ENCODE assay signal across 18 cellular contexts in the genomic region with DNA sequence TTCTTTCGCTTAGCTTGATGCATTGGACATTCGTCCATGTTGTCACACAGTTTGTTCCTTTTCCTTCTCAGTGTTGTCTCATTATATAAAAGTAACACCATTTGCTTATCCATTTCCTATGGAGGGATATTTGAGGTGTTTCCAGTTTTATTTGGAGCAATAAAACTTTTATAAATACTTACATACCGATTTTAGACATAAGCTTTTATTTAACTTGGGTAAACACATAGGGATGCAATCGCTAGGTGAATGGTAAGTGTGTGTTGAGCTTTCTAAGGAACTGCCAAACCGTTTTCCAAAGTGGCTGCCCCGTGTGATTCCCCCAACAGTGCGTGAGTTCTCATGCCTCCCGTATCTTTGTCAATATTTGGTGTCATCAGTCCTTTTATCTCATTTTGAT.
DNase-seq lines count a peak whose midpoint lies in the region; ATAC-seq, FAIRE-seq and TF ChIP-seq lines count a peak whose summit lies in the region.
"Had no signal": no experiment of that assay in that cellular context is flagged by ENCODE, and none has a peak within 500 bp of the region (broad histone marks: within the 10 kb centered on the region; RNA-seq: fewer than 3 reads in every experiment).

No MANE protein-coding gene starts in this region.

- H3K9me3 ChIP-seq in A549 (no peaks in the 10 kb centered on the region), upper lobe of left lung (no peaks in the 10 kb centered on the region)
- H3K9me3 ChIP-seq: Peyer's patch had no signal

- CTCF ChIA-PET in activated CD4-positive, alpha-beta memory T cell treated with anti-CD3 and anti-CD28 coated beads for 36 hours (lab: Charles Lee): interaction anchor here (1.4 to 2.6 kb wide), 3 partner anchors 25 to 162 kb away, joined by 3 to 7 read pairs (median 7); no protein-coding TSS in a partner anchor
- CTCF ChIA-PET in activated CD4-positive, alpha-beta memory T cell treated with anti-CD3 and anti-CD28 coated beads, Interleukin-2, amount 10 ng/mL, durations not matched to agents 7 days and 5 days (lab: Charles Lee): interaction anchor here (0.8 to 1.1 kb wide), 3 partner anchors 11 to 98 kb away, joined by 3 read pairs; no protein-coding TSS in a partner anchor
- CTCF ChIA-PET in A549 (lab: Yijun Ruan, JAX): interaction anchor here (4.1 kb wide), 1 partner anchor 98 kb away, joined by 15 read pairs; no protein-coding TSS in a partner anchor

- peak overlapping the region; percentile 14 for H3K27ac Mint-ChIP-seq in activated CD4-positive, alpha-beta memory T cell treated with anti-CD3 and anti-CD28 coated beads for 36 hours
- no peak overlapping the region for H3K27ac Mint-ChIP-seq in activated CD4-positive, alpha-beta memory T cell treated with anti-CD3 and anti-CD28 coated beads, Interleukin-2, amount 10 ng/mL, durations not matched to agents 7 days and 5 days
- peak overlapping the region; percentile 11 for H3K27ac Mint-ChIP-seq in memory B cell

- TF ChIP-seq EP300 in A549 (IDR thresholded peaks at IDR 0.05): no peak
- TF ChIP-seq EP300 in upper lobe of left lung (IDR thresholded peaks at IDR 0.05): no peak

- WGBS in A549 (ENCODE audit: missing lambda C conversion rate): 92% methylated on average over 8 of the region's 8 CpGs
- 90 to 94% methylated on average over 8 of the region's 8 CpGs for WGBS in upper lobe of left lung, 2 donors

- no peak for ATAC-seq in A549
- ATAC-seq in memory B cell (ENCODE audit: low read depth): no peak
- no peak for ATAC-seq in GM19324 (IDR thresholded peaks at IDR 0.05; ENCODE audit: low FRiP score, unreplicated experiment)
- ATAC-seq in upper lobe of left lung (ENCODE audit: low FRiP score in 2 of 2): no peak
- ATAC-seq: Right ventricle myocardium inferior had no signal

- no peaks in the 10 kb centered on the region for H3K27me3 Mint-ChIP-seq in activated CD4-positive, alpha-beta memory T cell treated with anti-CD3 and anti-CD28 coated beads for 36 hours
- no peaks in the 10 kb centered on the region for H3K27me3 Mint-ChIP-seq in activated CD4-positive, alpha-beta memory T cell treated with anti-CD3 and anti-CD28 coated beads, Interleukin-2, amount 10 ng/mL, durations not matched to agents 7 days and 5 days
- H3K27me3 Mint-ChIP-seq in memory B cell: no peaks in the 10 kb centered on the region

- peaks cover 57% of the 10 kb centered on the region for H3K4me1 Mint-ChIP-seq in activated CD4-positive, alpha-beta memory T cell treated with anti-CD3 and anti-CD28 coated beads for 36 hours (ENCODE audit: low read depth)
- H3K4me1 Mint-ChIP-seq in activated CD4-positive, alpha-beta memory T cell treated with anti-CD3 and anti-CD28 coated beads, Interleukin-2, amount 10 ng/mL, durations not matched to agents 7 days and 5 days: peaks cover 25% of the 10 kb centered on the region
- H3K4me1 Mint-ChIP-seq in memory B cell: peaks cover 38% of the 10 kb centered on the region
- H3K4me1 Mint-ChIP-seq: H9 had no signal

- H3K27ac ChIP-seq in A549 (no peak overlapping the region), upper lobe of left lung (no peak overlapping the region)
- H3K27ac ChIP-seq: Peyer's patch had no signal

- TF ChIP-seq POLR2A in A549 (IDR thresholded peaks at IDR 0.05; ENCODE audit: low read length): no peak
- TF ChIP-seq POLR2A in upper lobe of left lung (IDR thresholded peaks at IDR 0.05): no peak

- no peak overlapping the region for H3K4me3 Mint-ChIP-seq in activated CD4-positive, alpha-beta memory T cell treated with anti-CD3 and anti-CD28 coated beads for 36 hours
- no peak overlapping the region for H3K4me3 Mint-ChIP-seq in activated CD4-positive, alpha-beta memory T cell treated with anti-CD3 and anti-CD28 coated beads, Interleukin-2, amount 10 ng/mL, durations not matched to agents 7 days and 5 days
- no peak overlapping the region for H3K4me3 Mint-ChIP-seq in memory B cell
- H3K4me3 Mint-ChIP-seq: H9 had no signal

- H3K36me3 Mint-ChIP-seq in activated CD4-positive, alpha-beta memory T cell treated with anti-CD3 and anti-CD28 coated beads for 36 hours: peaks cover 12% of the 10 kb centered on the region
- peaks cover 46% of the 10 kb centered on the region for H3K36me3 Mint-ChIP-seq in activated CD4-positive, alpha-beta memory T cell treated with anti-CD3 and anti-CD28 coated beads, Interleukin-2, amount 10 ng/mL, durations not matched to agents 7 days and 5 days (ENCODE audit: low read depth)
- H3K36me3 Mint-ChIP-seq in memory B cell: peaks cover 23% of the 10 kb centered on the region

- intact Hi-C loops in activated CD4-positive, alpha-beta memory T cell treated with anti-CD3 and anti-CD28 coated beads for 36 hours (cut with micrococcal nuclease): no loop called here

- no peaks in the 10 kb centered on the region for H3K27me3 ChIP-seq in upper lobe of left lung
- H3K27me3 ChIP-seq: Peyer's patch had no signal

- POLR2A ChIA-PET in activated CD4-positive, alpha-beta memory T cell treated with anti-CD3 and anti-CD28 coated beads for 36 hours (lab: Charles Lee): no interaction called here
- POLR2A ChIA-PET in activated CD4-positive, alpha-beta memory T cell treated with anti-CD3 and anti-CD28 coated beads, Interleukin-2, amount 10 ng/mL, durations not matched to agents 7 days and 5 days (lab: Charles Lee): no interaction called here
- POLR2A ChIA-PET in A549 (lab: Yijun Ruan, JAX): no interaction called here

- H3K4me3 ChIP-seq in A549 (no peak overlapping the region), LNCaP clone FGC (ENCODE audit: low read depth, low read length) (no peak overlapping the region), upper lobe of left lung (no peak overlapping the region)
- H3K4me3 ChIP-seq: Peyer's patch had no signal

- no peaks in the 10 kb centered on the region for H3K9me3 Mint-ChIP-seq in activated CD4-positive, alpha-beta memory T cell treated with anti-CD3 and anti-CD28 coated beads for 36 hours
- no peaks in the 10 kb centered on the region for H3K9me3 Mint-ChIP-seq in activated CD4-positive, alpha-beta memory T cell treated with anti-CD3 and anti-CD28 coated beads, Interleukin-2, amount 10 ng/mL, durations not matched to agents 7 days and 5 days
- no peaks in the 10 kb centered on the region for H3K9me3 Mint-ChIP-seq in memory B cell
- H3K9me3 Mint-ChIP-seq: H9 had no signal

- peak; percentile 7 for FAIRE-seq in A549 (lab: Jason Lieb, UNC)

- H3K4me2 ChIP-seq in A549: no peak overlapping the region

- H3K4me1 ChIP-seq in A549 (no peaks in the 10 kb centered on the region), upper lobe of left lung (peaks cover 4 to 6% (median 5%) of the 10 kb centered on the region in 4 donors)
- H3K4me1 ChIP-seq: Peyer's patch had no signal

- TF ChIP-seq CTCF in A549 (IDR thresholded peaks at IDR 0.05): no peak
- no peak for TF ChIP-seq CTCF in LNCaP clone FGC (IDR thresholded peaks at IDR 0.05; ENCODE audit: control insufficient read depth, extremely low read depth, insufficient read depth)
- TF ChIP-seq CTCF in upper lobe of left lung (IDR thresholded peaks at IDR 0.05): no peak

- peaks cover 0 to 2% (median 0%) of the 10 kb centered on the region in 4 donors for H3K36me3 ChIP-seq in upper lobe of left lung
- H3K36me3 ChIP-seq: Peyer's patch had no signal

- no peak for TF ChIP-seq RAD21 in A549 (conservative IDR thresholded peaks at IDR 0.05 in 1 of 2, IDR thresholded peaks at IDR 0.05 in 1 of 2)

- no peak for DNase-seq in activated CD4-positive, alpha-beta memory T cell treated with anti-CD3 and anti-CD28 coated beads for 36 hours
- DNase-seq in activated CD4-positive, alpha-beta memory T cell treated with anti-CD3 and anti-CD28 coated beads, Interleukin-2, amount 10 ng/mL, durations not matched to agents 7 days and 5 days: no peak
- no peak for DNase-seq in A549 (ENCODE audit: low read depth in 1 of 2, low spot score in 1 of 2)
- DNase-seq in LNCaP clone FGC (ENCODE audit: low read depth): peak; percentile 69
- no peak for DNase-seq in memory B cell (ENCODE audit: low spot score in 2 of 2)
- no peak for DNase-seq in retina
- DNase-seq in upper lobe of left lung: no peak
- DNase-seq: 8988T, C1 segment of cervical spinal cord, DMS53, H9, MM.1S, NCI-H1092 treated with DMSO at 0.1 percent for 48 hours, NCI-H510A treated with DMSO at 0.1 percent for 48 hours, NCI-H82, Peyer's patch had no signal

TF ChIP-seq in A549, 52 proteins besides CTCF, POLR2A, EP300 and RAD21 (continues in another document):
- no peak for TF ChIP-seq NPAS2 (CRISPR knock-in tag; IDR thresholded peaks at IDR 0.05; ENCODE audit: borderline replicate concordance)
- TF ChIP-seq HEYL (CRISPR knock-in tag; IDR thresholded peaks at IDR 0.05): no peak
- no peak for TF ChIP-seq CBX2 (IDR thresholded peaks at IDR 0.05; ENCODE audit: borderline replicate concordance, low read depth)
- TF ChIP-seq JUNB (IDR thresholded peaks at IDR 0.05): no peak
- no peak for TF ChIP-seq SREBF2 (IDR thresholded peaks at IDR 0.05)
- TF ChIP-seq, protein P1, sequence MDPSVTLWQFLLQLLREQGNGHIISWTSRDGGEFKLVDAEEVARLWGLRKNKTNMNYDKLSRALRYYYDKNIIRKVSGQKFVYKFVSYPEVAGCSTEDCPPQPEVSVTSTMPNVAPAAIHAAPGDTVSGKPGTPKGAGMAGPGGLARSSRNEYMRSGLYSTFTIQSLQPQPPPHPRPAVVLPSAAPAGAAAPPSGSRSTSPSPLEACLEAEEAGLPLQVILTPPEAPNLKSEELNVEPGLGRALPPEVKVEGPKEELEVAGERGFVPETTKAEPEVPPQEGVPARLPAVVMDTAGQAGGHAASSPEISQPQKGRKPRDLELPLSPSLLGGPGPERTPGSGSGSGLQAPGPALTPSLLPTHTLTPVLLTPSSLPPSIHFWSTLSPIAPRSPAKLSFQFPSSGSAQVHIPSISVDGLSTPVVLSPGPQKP (IDR thresholded peaks at IDR 0.05; ENCODE audit: low read depth, low read length): no peak
- TF ChIP-seq JUN (IDR thresholded peaks at IDR 0.05): no peak
- no peak for TF ChIP-seq BHLHE40 (IDR thresholded peaks at IDR 0.05; ENCODE audit: low read depth, low read length)
- TF ChIP-seq RARB (CRISPR knock-in tag; IDR thresholded peaks at IDR 0.05): no peak
- no peak for TF ChIP-seq RNF2 (IDR thresholded peaks at IDR 0.05; ENCODE audit: borderline replicate concordance, low read depth)
- TF ChIP-seq, protein P2, sequence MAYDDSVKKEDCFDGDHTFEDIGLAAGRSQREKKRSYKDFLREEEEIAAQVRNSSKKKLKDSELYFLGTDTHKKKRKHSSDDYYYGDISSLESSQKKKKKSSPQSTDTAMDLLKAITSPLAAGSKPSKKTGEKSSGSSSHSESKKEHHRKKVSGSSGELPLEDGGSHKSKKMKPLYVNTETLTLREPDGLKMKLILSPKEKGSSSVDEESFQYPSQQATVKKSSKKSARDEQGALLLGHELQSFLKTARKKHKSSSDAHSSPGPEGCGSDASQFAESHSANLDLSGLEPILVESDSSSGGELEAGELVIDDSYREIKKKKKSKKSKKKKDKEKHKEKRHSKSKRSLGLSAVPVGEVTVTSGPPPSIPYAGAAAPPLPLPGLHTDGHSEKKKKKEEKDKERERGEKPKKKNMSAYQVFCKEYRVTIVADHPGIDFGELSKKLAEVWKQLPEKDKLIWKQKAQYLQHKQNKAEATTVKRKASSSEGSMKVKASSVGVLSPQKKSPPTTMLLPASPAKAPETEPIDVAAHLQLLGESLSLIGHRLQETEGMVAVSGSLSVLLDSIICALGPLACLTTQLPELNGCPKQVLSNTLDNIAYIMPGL (CRISPR knock-in tag; IDR thresholded peaks at IDR 0.05; ENCODE audit: borderline replicate concordance): no peak
- TF ChIP-seq NR3C1 (IDR thresholded peaks at IDR 0.05): no peak
